8 cellular contexts compared by ENCODE assay signal in genomic region chr19:8505680-8506401, GRCh38. TPM values are rescaled to one million over a fixed set of nuclear protein-coding genes. Genes with fewer than 3 reads are reported as not detected.
A peak's percentile ranks its signal among the peaks of the same experiment; 100 is the strongest.
DNase-seq lines count a peak whose midpoint lies in the region; ATAC-seq, FAIRE-seq and TF ChIP-seq lines count a peak whose summit lies in the region.

No MANE protein-coding gene starts in this region.

- peak overlapping the region; percentile 77 for H3K27ac Mint-ChIP-seq in T-helper 2 cell treated with Interferon-gamma antibody and Interleukin-4, amounts not matched to agents 5 μg/mL and 100 μg/mL, for 36 hours
- no peak overlapping the region for H3K27ac Mint-ChIP-seq in astrocyte (ENCODE audit: unreplicated experiment)

- H3K9me3 ChIP-seq in AG04450 (ENCODE audit: control insufficient read depth, insufficient read depth, low read length) (no peaks in the 10 kb centered on the region; the same call in 1 of the 2 replicates), astrocyte (ENCODE audit: insufficient read depth, low read depth, low read length) (no peaks in the 10 kb centered on the region), hepatocyte (ENCODE audit: low read depth) (no peaks in the 10 kb centered on the region), aorta (ENCODE audit: control insufficient read depth, low read length) (no peaks in the 10 kb centered on the region)

- H4K20me1 ChIP-seq in astrocyte (ENCODE audit: insufficient read depth, low read length) (no peaks in the 10 kb centered on the region), hepatocyte (ENCODE audit: insufficient read depth, poor library complexity, severe bottlenecking) (no peaks in the 10 kb centered on the region)

- H3K4me2 ChIP-seq in astrocyte (ENCODE audit: low read length) (peak overlapping the region; percentile 98), hepatocyte (peak overlapping the region; percentile 99)

- H3K9ac ChIP-seq in astrocyte (ENCODE audit: low read length): peak overlapping the region; percentile 71

- TF ChIP-seq CTCF in AG04450 (IDR thresholded peaks at IDR 0.05; ENCODE audit: low read depth, low read length) (peak; percentile 92), astrocyte (IDR thresholded peaks at IDR 0.05; ENCODE audit: insufficient read depth, low read depth, low read length) (peak; percentile 59), hepatocyte (IDR thresholded peaks at IDR 0.05; ENCODE audit: poor library complexity) (peak; percentile 95)

- intact Hi-C loops in aorta (cut with DNase I): loop anchor here (2.0 to 5.0 kb wide), 3 partner anchors 94 to 154 kb away; partner anchors contain the start of gene MARCHF2 (in 2 of the 2)

- H3K4me3 ChIP-seq in AG04450 (ENCODE audit: low read depth, low read length) (peak overlapping the region; percentile 61), astrocyte (ENCODE audit: insufficient read depth, low read depth, low read length) (peak overlapping the region; percentile 70), hepatocyte (peak overlapping the region; percentile 64), aorta (ENCODE audit: low read length in 2 of 2) (peak overlapping the region; percentile 22 to 48)

- H3K27me3 Mint-ChIP-seq in T-helper 2 cell treated with Interferon-gamma antibody and Interleukin-4, amounts not matched to agents 5 μg/mL and 100 μg/mL, for 36 hours (ENCODE audit: low read depth): no peaks in the 10 kb centered on the region
- H3K27me3 Mint-ChIP-seq in astrocyte (ENCODE audit: low read depth, unreplicated experiment): peaks cover 5% of the 10 kb centered on the region

- POLR2A ChIA-PET in AG04450 (lab: Yijun Ruan, JAX): interaction anchor here (0.5 to 1.5 kb wide), 5 partner anchors 8 to 89 kb away, joined by 3 to 5 read pairs (median 3); partner anchors contain the start of gene ZNF414

- no peaks in the 10 kb centered on the region for H3K36me3 ChIP-seq in astrocyte (ENCODE audit: insufficient read depth, low read length)
- H3K36me3 ChIP-seq in hepatocyte (replicated peaks; ENCODE audit: insufficient read depth, low read depth): no peaks in the 10 kb centered on the region
- no peaks in the 10 kb centered on the region for H3K36me3 ChIP-seq in aorta (ENCODE audit: control insufficient read depth in 1 of 2, insufficient read depth in 2 of 2, low read length in 1 of 2)

- peaks cover 2% of the 10 kb centered on the region for H3K36me3 Mint-ChIP-seq in T-helper 2 cell treated with Interferon-gamma antibody and Interleukin-4, amounts not matched to agents 5 μg/mL and 100 μg/mL, for 36 hours (ENCODE audit: low read depth)
- no peaks in the 10 kb centered on the region for H3K36me3 Mint-ChIP-seq in astrocyte (ENCODE audit: low read depth, unreplicated experiment)

- H2AFZ ChIP-seq in astrocyte (ENCODE audit: low read depth, low read length): peak overlapping the region; percentile 81
- peak overlapping the region; percentile 82 for H2AFZ ChIP-seq in hepatocyte

- H3K27me3 ChIP-seq in AG04450 (ENCODE audit: control insufficient read depth, insufficient read depth, low read length) (no peaks in the 10 kb centered on the region), astrocyte (ENCODE audit: insufficient read depth, low read length) (no peaks in the 10 kb centered on the region), hepatocyte (no peaks in the 10 kb centered on the region), aorta (ENCODE audit: control insufficient read depth in 1 of 2, insufficient read depth in 2 of 2, low read length in 1 of 2) (no peaks in the 10 kb centered on the region)

- 2% methylated on average over 46 of the region's 56 CpGs for WGBS in hepatocyte (ENCODE audit: low lambda C conversion rate, missing lambda C conversion rate)
- WGBS in aorta, 2 donors: 1% methylated on average over 55 to 56 of the region's 56 CpGs

- H3K27ac ChIP-seq in AG04450 (ENCODE audit: low read depth, low read length) (no peak overlapping the region), astrocyte (ENCODE audit: low read depth, low read length) (no peak overlapping the region), hepatocyte (no peak overlapping the region), aorta (ENCODE audit: low read depth in 1 of 2, low read length in 2 of 2) (no peak overlapping the region)

- ATAC-seq in GM19023 (IDR thresholded peaks at IDR 0.05; ENCODE audit: unreplicated experiment): peak; percentile 55
- ATAC-seq in aorta (ENCODE audit: low FRiP score): peak; percentile 90

- no peaks in the 10 kb centered on the region for H3K9me3 Mint-ChIP-seq in T-helper 2 cell treated with Interferon-gamma antibody and Interleukin-4, amounts not matched to agents 5 μg/mL and 100 μg/mL, for 36 hours
- no peaks in the 10 kb centered on the region for H3K9me3 Mint-ChIP-seq in astrocyte (ENCODE audit: unreplicated experiment)

- H3K4me3 Mint-ChIP-seq in T-helper 2 cell treated with Interferon-gamma antibody and Interleukin-4, amounts not matched to agents 5 μg/mL and 100 μg/mL, for 36 hours: peak overlapping the region; percentile 89
- H3K4me3 Mint-ChIP-seq in astrocyte (ENCODE audit: unreplicated experiment): peak overlapping the region; percentile 84

- H3K4me1 ChIP-seq in astrocyte (ENCODE audit: insufficient read depth, low read length) (peaks cover 3% of the 10 kb centered on the region), hepatocyte (ENCODE audit: insufficient read depth) (peaks cover 4% of the 10 kb centered on the region), aorta (ENCODE audit: control insufficient read depth in 1 of 2, insufficient read depth in 2 of 2, low read length in 2 of 2) (no peaks in the 10 kb centered on the region)

- CTCF ChIA-PET in AG04450 (lab: Charles Lee): interaction anchor here (0.6 to 3.1 kb wide), 16 partner anchors 8 to 153 kb away, joined by 3 to 22 read pairs (median 5); partner anchors contain the start of genes MARCHF2 and ZNF414

- no peaks in the 10 kb centered on the region for H3K9me2 ChIP-seq in hepatocyte (replicated peaks; ENCODE audit: insufficient read depth)

- no peaks in the 10 kb centered on the region for H3K79me2 ChIP-seq in astrocyte (ENCODE audit: insufficient read depth, low read length)
- no peaks in the 10 kb centered on the region for H3K79me2 ChIP-seq in hepatocyte

- H3K4me1 Mint-ChIP-seq in T-helper 2 cell treated with Interferon-gamma antibody and Interleukin-4, amounts not matched to agents 5 μg/mL and 100 μg/mL, for 36 hours (ENCODE audit: low read depth): peaks cover 16% of the 10 kb centered on the region
- H3K4me1 Mint-ChIP-seq in astrocyte (ENCODE audit: low read depth, unreplicated experiment): no peaks in the 10 kb centered on the region

- no peak for FAIRE-seq in astrocyte (lab: Jason Lieb, UNC)

- DNase-seq in AG04450 (ENCODE audit: low read depth, low spot score) (peak; percentile 18), NAMALWA (ENCODE audit: low spot score) (peak; percentile 75), astrocyte (ENCODE audit: low read depth) (peak; percentile 26), hepatocyte (ENCODE audit: low spot score) (peak; percentile 89), renal cortical epithelial cell (ENCODE audit: low read depth) (peak; percentile 24), aorta (peak; percentile 84 to 93)
- peak; percentile 67 for DNase-seq in T-helper 2 cell treated with Interferon-gamma antibody and Interleukin-4, amounts not matched to agents 5 μg/mL and 100 μg/mL, for 36 hours (ENCODE audit: low spot score)

RNA-seq across cellular contexts. Expression of gene PRAM1, which starts 3.4 kb away (rescaled TPM):
- not detected in 2 replicates for polyA plus RNA-seq in AG04450 (2011; rRNA removed)
- polyA minus RNA-seq in AG04450 (2011; rRNA and poly(A)+ RNA removed): not detected in 2 replicates
- 0.25 and 0.36 TPM in 2 replicates for total RNA-seq in astrocyte
- 0.44 and 0.73 TPM in 2 replicates for total RNA-seq in hepatocyte
- polyA plus RNA-seq in hepatocyte: 0.48 and 0.91 TPM in 2 replicates
- total RNA-seq in renal cortical epithelial cell: not detected in 2 replicates
- 1 to 10 TPM; 2.5 to 3.8 TPM for total RNA-seq in aorta
- polyA plus RNA-seq in aorta: 1 to 10 TPM in 1 of 2 donors, under 1 TPM in 1; 0.25 to 3.2 TPM

RNA-seq across cellular contexts. Expression of gene ZNF414, which starts 8.1 kb away (rescaled TPM):
- polyA plus RNA-seq in AG04450 (2011; rRNA removed) (2.0 and 3.6 TPM in 2 replicates), hepatocyte (54.2 and 54.3 TPM in 2 replicates), aorta (10 to 100 TPM in 1 of 2 donors, 1 to 10 TPM in 1; 4.0 to 33.0 TPM)
- polyA minus RNA-seq in AG04450 (2011; rRNA and poly(A)+ RNA removed): 1.6 and 2.9 TPM in 2 replicates
- total RNA-seq in astrocyte (15.8 and 17.2 TPM in 2 replicates), hepatocyte (3.8 and 5.7 TPM in 2 replicates), renal cortical epithelial cell (3.5 and 10.6 TPM in 2 replicates), aorta (10 to 100 TPM; 16.4 to 17.7 TPM)

Comparison
In these comparisons a context has a peak if more than half of its experiments do, and no peak if none do; other contexts are left out.
1. DNase-seq: peak in every context shown above with its lines; median percentile 89 in hepatocyte; 88 in aorta; 75 in NAMALWA; 67 in T-helper 2 cell treated with Interferon-gamma antibody and Interleukin-4, amounts not matched to agents 5 μg/mL and 100 μg/mL, for 36 hours; 26 in astrocyte; 24 in renal cortical epithelial cell; 18 in AG04450.